8 cellular contexts compared by ENCODE assay signal in genomic region chr2:131527131-131528001, GRCh38. TPM values are rescaled to one million over a fixed set of nuclear protein-coding genes. Genes with fewer than 3 reads are reported as not detected.
A peak's percentile ranks its signal among the peaks of the same experiment; 100 is the strongest.
DNase-seq lines count a peak whose midpoint lies in the region; ATAC-seq and TF ChIP-seq lines count a peak whose summit lies in the region.
"Not testable (repeated sequence)": the region's sequence is repeated elsewhere in the genome, so short reads cannot be mapped to it uniquely, and the experiment has no call there.

TSS of gene CCDC74A (plus strand) at chr2:131527888. CDS start at chr2:131527971, 83 bp downstream.

- TF ChIP-seq CTCF in thyroid gland (IDR thresholded peaks at IDR 0.05), result not testable (repeated sequence)

- H3K9me3 ChIP-seq in thyroid gland, result not testable (repeated sequence)

- H3K9me3 Mint-ChIP-seq in activated naive CD4-positive, alpha-beta T cell treated with anti-CD3 and anti-CD28 coated beads, Interleukin-2, amount 50 U/mL, for 72 hours, result not testable (repeated sequence)

- H3K4me3 ChIP-seq in thyroid gland (replicated peaks in 1 of 3), result peak within 1 kb of the TSS in 2 of 3 donors; percentile 8 to 21

- peak within 1 kb of the TSS; percentile 85 to 93 for H3K27ac Mint-ChIP-seq in activated naive CD4-positive, alpha-beta T cell treated with anti-CD3 and anti-CD28 coated beads, Interleukin-2, amount 50 U/mL, for 72 hours

- not testable (repeated sequence) for H3K36me3 ChIP-seq in thyroid gland

- H3K4me1 ChIP-seq in thyroid gland, result not testable (repeated sequence)

- TF ChIP-seq POLR2A in GM18505 (IDR thresholded peaks at IDR 0.05; ENCODE audit: borderline replicate concordance, extremely low read depth, insufficient read depth, insufficient read length), result not testable (repeated sequence)
- TF ChIP-seq POLR2A in thyroid gland (IDR thresholded peaks at IDR 0.05), result peak in 1 of 2 donors; percentile 20

- ATAC-seq in GM18505 (IDR thresholded peaks at IDR 0.05; ENCODE audit: unreplicated experiment), result peak; percentile 87
- peak; percentile 80 for ATAC-seq in HG02884 (IDR thresholded peaks at IDR 0.05; ENCODE audit: unreplicated experiment)
- peak; percentile 89 to 94 for ATAC-seq in activated naive CD4-positive, alpha-beta T cell treated with anti-CD3 and anti-CD28 coated beads, Interleukin-2, amount 50 U/mL, for 72 hours
- peak; percentile 93 for ATAC-seq in Right ventricle myocardium superior (ENCODE audit: poor library complexity)

- DNase-seq in NCI-H1417 (lab: John Stamatoyannopoulos, UW) (peak; percentile 61 to 94 (median 91)), T follicular helper cell (ENCODE audit: low read depth) (peak; percentile 70), Right ventricle myocardium superior (peak; percentile 87), posterior vena cava (ENCODE audit: low spot score) (peak; percentile 84), thyroid gland (peak; percentile 81 to 83)
- DNase-seq in activated naive CD4-positive, alpha-beta T cell treated with anti-CD3 and anti-CD28 coated beads, Interleukin-2, amount 50 U/mL, for 72 hours (ENCODE audit: low spot score in 2 of 2), result peak; percentile 83 to 90

- H3K27ac ChIP-seq in thyroid gland, result not testable (repeated sequence)

- H3K36me3 Mint-ChIP-seq in activated naive CD4-positive, alpha-beta T cell treated with anti-CD3 and anti-CD28 coated beads, Interleukin-2, amount 50 U/mL, for 72 hours, result not testable (repeated sequence)

- WGBS in thyroid gland, 2 donors, result 51 to 52% methylated on average over 26 of the region's 47 CpGs

- not testable (repeated sequence) for H3K27me3 ChIP-seq in thyroid gland

- intact Hi-C loops in Right ventricle myocardium superior (cut with DNase I); posterior vena cava (cut with DNase I); thyroid gland (cut with DNase I): not testable (repeated sequence)

RNA-seq across cellular contexts. Expression of gene CCDC74A, which starts in this region (rescaled TPM):
- 1 to 10 TPM; 3.7 to 7.1 TPM for total RNA-seq in activated naive CD4-positive, alpha-beta T cell treated with anti-CD3 and anti-CD28 coated beads, Interleukin-2, amount 50 U/mL, for 72 hours
- total RNA-seq in Right ventricle myocardium superior (0.35 TPM), posterior vena cava (1 to 10 TPM; 3.9 to 4.4 TPM), thyroid gland (10 to 100 TPM in 2 of 4 donors, 1 to 10 TPM in 2; 3.3 to 21.6 (median 9.4) TPM)

Comparison
In these comparisons a context has a peak if more than half of its experiments do, and no peak if none do; other contexts are left out.
1. Peak in DNase-seq and ATAC-seq in Right ventricle myocardium superior; RNA of the gene not detected or under 1 TPM.